In genomic region chr11:74325649-74326645, GRCh38 we compare ENCODE assay signal across 11 cellular contexts. TPM values are rescaled to one million over a fixed set of nuclear protein-coding genes. Genes with fewer than 3 reads are reported as not detected.
DNase-seq lines count a peak whose midpoint lies in the region; ATAC-seq and TF ChIP-seq lines count a peak whose summit lies in the region.
"Had no signal": no experiment of that assay in that cellular context is flagged by ENCODE, and none has a peak within 500 bp of the region (broad histone marks: within the 10 kb centered on the region; RNA-seq: fewer than 3 reads in every experiment).

No MANE protein-coding gene starts in this region.

- H3K4me1 Mint-ChIP-seq in CD14-positive monocyte: peaks cover 7% of the 10 kb centered on the region
- H3K4me1 Mint-ChIP-seq: activated naive CD4-positive, alpha-beta T cell treated with anti-CD3 and anti-CD28 coated beads, Interleukin-2, amount 50 U/mL, for 24 hours had no signal

- no peak for TF ChIP-seq POLR2A in gastroesophageal sphincter (IDR thresholded peaks at IDR 0.05)

- H3K36me3 Mint-ChIP-seq in CD14-positive monocyte: no peaks in the 10 kb centered on the region

- peaks cover 3 to 9% (median 5%) of the 10 kb centered on the region in 7 donors for H3K9me3 Mint-ChIP-seq in CD14-positive monocyte
- H3K9me3 Mint-ChIP-seq: activated naive CD4-positive, alpha-beta T cell treated with anti-CD3 and anti-CD28 coated beads, Interleukin-2, amount 50 U/mL, for 24 hours had no signal

- ATAC-seq in gastroesophageal sphincter (peak; percentile 72), GM19467 (IDR thresholded peaks at IDR 0.05; ENCODE audit: unreplicated experiment) (no peak), GM21737 (IDR thresholded peaks at IDR 0.05; ENCODE audit: unreplicated experiment) (no peak), GM21576 (IDR thresholded peaks at IDR 0.05; ENCODE audit: unreplicated experiment) (no peak)
- ATAC-seq: PC-3 had no signal

- no peaks in the 10 kb centered on the region for H3K36me3 ChIP-seq in SJCRH30
- no peaks in the 10 kb centered on the region for H3K36me3 ChIP-seq in gastroesophageal sphincter

- H3K4me3 ChIP-seq in SJCRH30 (no peak overlapping the region), gastroesophageal sphincter (no peak overlapping the region)

- H3K27ac ChIP-seq in SJCRH30 (no peak overlapping the region), gastroesophageal sphincter (peak overlapping the region in 3 of 4 donors; percentile 12 to 53 (median 24))

- H3K27me3 ChIP-seq in SJCRH30: no peaks in the 10 kb centered on the region
- no peaks in the 10 kb centered on the region for H3K27me3 ChIP-seq in gastroesophageal sphincter

- intact Hi-C loops in posterior vena cava (cut with DNase I): no loop called here
- intact Hi-C loops in CD14-positive monocyte (cut with micrococcal nuclease): no loop called here

- H3K27me3 Mint-ChIP-seq in CD14-positive monocyte (ENCODE audit: low read depth in 3 of 3): peaks cover 0 to 6% (median 1%) of the 10 kb centered on the region in 3 donors

- H3K4me3 Mint-ChIP-seq in CD14-positive monocyte: no peak overlapping the region
- H3K4me3 Mint-ChIP-seq: activated naive CD4-positive, alpha-beta T cell treated with anti-CD3 and anti-CD28 coated beads, Interleukin-2, amount 50 U/mL, for 24 hours had no signal

- no peak overlapping the region for H3K27ac Mint-ChIP-seq in CD14-positive monocyte
- H3K27ac Mint-ChIP-seq: activated naive CD4-positive, alpha-beta T cell treated with anti-CD3 and anti-CD28 coated beads, Interleukin-2, amount 50 U/mL, for 24 hours had no signal

- H3K9me3 ChIP-seq in SJCRH30 (replicated peaks) (no peaks in the 10 kb centered on the region), gastroesophageal sphincter (no peaks in the 10 kb centered on the region)

- 36 to 48% methylated on average over 5 to 7 of the region's 7 CpGs for WGBS in gastroesophageal sphincter (ENCODE audit: low coverage in 1 of 2), 2 donors

- DNase-seq in D341Med (ENCODE audit: low spot score) (peak; percentile 68), SJCRH30 (peak; percentile 37 to 59), posterior vena cava (ENCODE audit: low spot score) (peak; percentile 94), CD14-positive monocyte (ENCODE audit: low spot score) (no peak)
- DNase-seq: PC-3 had no signal

- TF ChIP-seq CTCF in gastroesophageal sphincter (IDR thresholded peaks at IDR 0.05) (no peak), CD14-positive monocyte (IDR thresholded peaks at IDR 0.05) (no peak)

- peaks cover 9% of the 10 kb centered on the region for H3K4me1 ChIP-seq in SJCRH30
- H3K4me1 ChIP-seq in gastroesophageal sphincter: peaks cover 7 to 36% (median 35%) of the 10 kb centered on the region in 3 donors

- no peak for TF ChIP-seq EP300 in gastroesophageal sphincter (IDR thresholded peaks at IDR 0.05)

RNA-seq across cellular contexts. Expression of gene P4HA3, which starts 14.5 kb away (rescaled TPM):
- total RNA-seq in SJCRH30 (2014; rRNA removed; shearing (Covaris generic)): not detected in 2 replicates
- total RNA-seq in gastroesophageal sphincter (1 to 10 TPM in 1 of 4 donors, under 1 TPM in 2, not detected in 1; 0.69 to 2.9 (median 0.94) TPM), posterior vena cava (1 to 10 TPM; 3.3 to 5.6 TPM)
- polyA plus RNA-seq in CD14-positive monocyte: not detected
- polyA plus RNA-seq: neural cell had no signal
